ENCODE assay signal across 8 cellular contexts in the genomic region with DNA sequence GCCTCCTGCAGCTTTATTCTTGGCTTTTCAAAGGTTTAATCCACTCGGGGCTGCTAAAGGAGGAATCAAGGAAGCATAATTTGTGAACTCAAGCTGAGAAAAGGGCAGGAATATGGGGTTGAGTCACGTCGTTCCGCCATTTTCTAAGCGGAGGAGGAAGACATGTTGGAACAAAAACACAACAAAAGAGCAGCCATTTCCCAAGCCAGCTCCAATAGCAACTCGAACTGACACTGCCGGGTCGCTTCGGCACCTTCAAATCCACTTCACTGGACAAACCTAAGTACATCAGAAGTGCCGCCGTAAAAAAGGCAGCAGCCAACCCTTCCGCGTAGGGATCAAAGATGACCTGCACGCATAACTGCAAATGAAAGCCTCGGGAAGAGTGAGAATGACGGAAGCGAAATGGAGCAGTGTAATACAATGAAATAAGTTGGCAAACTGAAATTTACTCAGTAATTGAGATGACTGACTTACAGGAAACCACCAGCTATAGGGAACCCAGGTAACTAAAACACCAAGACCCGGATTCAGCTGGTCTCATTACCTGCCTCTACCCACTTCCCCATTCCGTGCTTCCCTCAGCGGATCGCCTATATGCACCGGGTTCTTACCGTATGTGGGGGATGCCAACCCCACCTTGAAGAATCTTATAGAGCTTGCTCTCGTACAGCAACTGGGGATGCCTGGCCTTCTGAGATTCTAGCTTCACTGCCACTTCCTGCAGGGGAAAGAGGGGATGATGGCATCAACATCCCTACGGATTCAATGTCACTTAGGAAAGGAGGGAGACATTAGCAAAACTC. TPM values are rescaled to one million over a fixed set of nuclear protein-coding genes. Genes with fewer than 3 reads are reported as not detected.
DNase-seq lines count a peak whose midpoint lies in the region; ATAC-seq and TF ChIP-seq lines count a peak whose summit lies in the region.

No MANE protein-coding gene starts in this region.

- H3K27ac ChIP-seq in effector memory CD4-positive, alpha-beta T cell (ENCODE audit: insufficient read depth, low read length, poor library complexity, severe bottlenecking): peak overlapping the region; percentile 97
- H3K27ac ChIP-seq in tibial artery: peak overlapping the region; percentile 97 to 99

- intact Hi-C loops in mucosa of descending colon (cut with DNase I, micrococcal nuclease) (no loop called here), tibial artery (cut with DNase I; ENCODE audit: low total_unique reads) (no loop called here)

- no peak for TF ChIP-seq CTCF in GM10248 (IDR thresholded peaks at IDR 0.05; ENCODE audit: control extremely low read depth, extremely low read depth, low read depth, missing control alignments)
- TF ChIP-seq CTCF in WI38 (IDR thresholded peaks at IDR 0.05; ENCODE audit: low read depth, low read length): no peak
- TF ChIP-seq CTCF in mucosa of descending colon (IDR thresholded peaks at IDR 0.05): no peak
- TF ChIP-seq CTCF in tibial artery (IDR thresholded peaks at IDR 0.05): no peak

- ATAC-seq in mucosa of descending colon: peak; percentile 4

- H3K4me1 ChIP-seq in HAP-1: peaks cover 31% of the 10 kb centered on the region
- peaks cover 16% of the 10 kb centered on the region for H3K4me1 ChIP-seq in effector memory CD4-positive, alpha-beta T cell (ENCODE audit: control insufficient read depth, insufficient read depth, low read length, poor library complexity, severe bottlenecking)
- H3K4me1 ChIP-seq in mucosa of descending colon (ENCODE audit: low read depth): peaks cover 47% of the 10 kb centered on the region
- peaks cover 0 to 55% (median 28%) of the 10 kb centered on the region in 4 donors for H3K4me1 ChIP-seq in tibial artery

- CTCF ChIA-PET in GM10248 (lab: Yijun Ruan, JAX): interaction anchor here (0.8 to 2.1 kb wide), 12 partner anchors 8 to 303 kb away, joined by 3 to 13 read pairs (median 4); no protein-coding TSS in a partner anchor

- in situ Hi-C loops in HAP-1 (cut with MboI; ENCODE audit: low sequenced_read_pairs): loop anchor here (25.0 kb wide), 1 partner anchor 412 kb away; a partner anchor contains a TSS

- H3K36me3 ChIP-seq in HAP-1 (replicated peaks) (peaks cover 50% of the 10 kb centered on the region), mucosa of descending colon (ENCODE audit: low read depth) (no peaks in the 10 kb centered on the region), tibial artery (peaks cover 21 to 31% (median 25%) of the 10 kb centered on the region in 3 donors)
- H3K36me3 ChIP-seq in effector memory CD4-positive, alpha-beta T cell (ENCODE audit: control insufficient read depth, insufficient read depth, low read length): peaks cover 25% of the 10 kb centered on the region

- no peaks in the 10 kb centered on the region for H3K9me3 ChIP-seq in HAP-1
- H3K9me3 ChIP-seq in effector memory CD4-positive, alpha-beta T cell (ENCODE audit: control insufficient read depth, low read length): no peaks in the 10 kb centered on the region
- no peaks in the 10 kb centered on the region for H3K9me3 ChIP-seq in mucosa of descending colon
- no peaks in the 10 kb centered on the region for H3K9me3 ChIP-seq in tibial artery

- POLR2A ChIA-PET in GM10248 (lab: Yijun Ruan, JAX): interaction anchor here (1.3 to 1.7 kb wide), 2 partner anchors 8 to 12 kb away, joined by 3 to 7 read pairs; no protein-coding TSS in a partner anchor

- H3K27me3 ChIP-seq in HAP-1 (ENCODE audit: low read depth): no peaks in the 10 kb centered on the region
- H3K27me3 ChIP-seq in effector memory CD4-positive, alpha-beta T cell (replicated peaks; ENCODE audit: control insufficient read depth, insufficient read depth, low read length, poor library complexity, severe bottlenecking): no peaks in the 10 kb centered on the region
- no peaks in the 10 kb centered on the region for H3K27me3 ChIP-seq in tibial artery

- H3K4me3 ChIP-seq in HAP-1 (peak overlapping the region; percentile 89), WI38 (ENCODE audit: low read depth, low read length) (peak overlapping the region; percentile 77), mucosa of descending colon (peak overlapping the region; percentile 90), tibial artery (peak overlapping the region; percentile 92 to 96)
- H3K4me3 ChIP-seq in effector memory CD4-positive, alpha-beta T cell (ENCODE audit: insufficient read depth, low read depth, low read length, poor library complexity, severe bottlenecking): peak overlapping the region; percentile 92

- DNase-seq in GM10248 (ENCODE audit: extremely low spot score) (peak; percentile 57), HAP-1 (ENCODE audit: low spot score in 2 of 2) (peak; percentile 50 to 56), NCI-H146 (lab: John Stamatoyannopoulos, UW) (peak; percentile 30), mucosa of descending colon (peak in 2 of 3 donors; percentile 57 to 68), tibial artery (no peak), HPDE6-E6E7 (ENCODE audit: extremely low spot score) (no peak)
- peak in 2 of 3 donors; percentile 12 to 16 for DNase-seq in effector memory CD4-positive, alpha-beta T cell

RNA-seq across cellular contexts. Expression of a gene that starts 1.6 kb away (rescaled TPM):
- total RNA-seq in mucosa of descending colon: 100 to 1,000 TPM; 200 to 233 (median 224) TPM

RNA-seq across cellular contexts. Expression of a gene that starts 31.6 kb away (rescaled TPM):
- 10 to 100 TPM; 13.4 to 35.0 (median 24.6) TPM for total RNA-seq in mucosa of descending colon

Comparison
In these comparisons a context has a peak if more than half of its experiments do, and no peak if none do; other contexts are left out.
1. DNase-seq: peak in GM10248 (single experiment), HAP-1 (2 of 2), NCI-H146 (single experiment), effector memory CD4-positive, alpha-beta T cell (2 of 3) and mucosa of descending colon (2 of 3); none in tibial artery (0 of 2) and HPDE6-E6E7 (single experiment).
2. Peak in every context shown above with its lines, with median percentiles within 50 percentile points of each other: H3K4me3 ChIP-seq.